In the genomic region with DNA sequence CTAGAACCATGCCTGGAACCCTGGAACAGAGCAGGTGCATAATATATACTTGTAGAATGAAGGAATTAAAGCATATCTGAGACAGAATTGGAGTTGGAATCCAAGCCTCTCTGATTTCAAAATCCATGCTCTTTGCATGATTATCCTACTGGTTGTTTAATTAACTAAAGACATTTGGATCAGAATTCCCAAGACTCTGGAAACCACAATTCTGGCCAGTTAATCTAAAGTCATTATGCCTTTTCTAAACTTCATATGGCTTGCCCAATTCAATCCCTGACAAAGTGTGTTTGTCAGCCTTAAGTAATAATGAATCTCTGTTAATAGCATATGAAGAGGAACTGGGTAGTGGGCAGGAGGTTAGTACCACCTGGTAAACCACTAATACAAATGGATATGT, we compare ENCODE assay signal across 1 cellular context.
TF ChIP-seq lines count a peak whose summit lies in the region.

No MANE protein-coding gene starts in this region.

TF ChIP-seq in HepG2, 621 proteins besides CTCF, POLR2A, EP300 and RAD21:
- TF ChIP-seq SIX1 (CRISPR knock-in tag; IDR thresholded peaks at IDR 0.05; ENCODE audit: borderline replicate concordance) (no peak), ZNF607 (CRISPR knock-in tag; IDR thresholded peaks at IDR 0.05; ENCODE audit: borderline replicate concordance) (no peak), LRRFIP1 (CRISPR knock-in tag; conservative IDR thresholded peaks at IDR 0.05) (no peak), GPN1 (CRISPR knock-in tag; IDR thresholded peaks at IDR 0.05; ENCODE audit: borderline replicate concordance) (no peak), ZBTB42 (CRISPR knock-in tag; IDR thresholded peaks at IDR 0.05) (no peak), NR2F2 (IDR thresholded peaks at IDR 0.05; ENCODE audit: borderline replicate concordance, low read depth) (no peak), ZNF530 (CRISPR knock-in tag; IDR thresholded peaks at IDR 0.05; ENCODE audit: low read depth) (no peak), SOX5 (CRISPR knock-in tag; IDR thresholded peaks at IDR 0.05; ENCODE audit: borderline replicate concordance) (no peak), SRSF1 (optimal IDR thresholded peaks at IDR 0.05; ENCODE audit: low read depth, low read length) (no peak), MBD4 (IDR thresholded peaks at IDR 0.05; ENCODE audit: borderline replicate concordance, low read length) (no peak), ONECUT2 (CRISPR knock-in tag; IDR thresholded peaks at IDR 0.05) (no peak), REXO4 (CRISPR knock-in tag; IDR thresholded peaks at IDR 0.05; ENCODE audit: borderline replicate concordance) (no peak), YY1 (IDR thresholded peaks at IDR 0.05; ENCODE audit: insufficient read depth, insufficient replicate concordance, low read depth, low read length) (no peak), DR1 (CRISPR knock-in tag; IDR thresholded peaks at IDR 0.05) (no peak), BRCA1 (CRISPR knock-in tag; IDR thresholded peaks at IDR 0.05) (no peak), SALL2 (CRISPR knock-in tag; IDR thresholded peaks at IDR 0.05) (no peak), SNAPC2 (CRISPR knock-in tag; IDR thresholded peaks at IDR 0.05) (no peak), ZNF318 (CRISPR knock-in tag; IDR thresholded peaks at IDR 0.05) (no peak)
- TF ChIP-seq, protein P1, sequence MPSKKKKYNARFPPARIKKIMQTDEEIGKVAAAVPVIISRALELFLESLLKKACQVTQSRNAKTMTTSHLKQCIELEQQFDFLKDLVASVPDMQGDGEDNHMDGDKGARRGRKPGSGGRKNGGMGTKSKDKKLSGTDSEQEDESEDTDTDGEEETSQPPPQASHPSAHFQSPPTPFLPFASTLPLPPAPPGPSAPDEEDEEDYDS (CRISPR knock-in tag; IDR thresholded peaks at IDR 0.05): no peak
